ENCODE assay signal across 9 cellular contexts in genomic region chr12:53071591-53072551, GRCh38. TPM values are rescaled to one million over a fixed set of nuclear protein-coding genes. Genes with fewer than 3 reads are reported as not detected.
DNase-seq lines count a peak whose midpoint lies in the region; ATAC-seq and TF ChIP-seq lines count a peak whose summit lies in the region.
"Had no signal": no experiment of that assay in that cellular context is flagged by ENCODE, and none has a peak within 500 bp of the region (broad histone marks: within the 10 kb centered on the region; RNA-seq: fewer than 3 reads in every experiment).

No MANE protein-coding gene starts in this region.

- H3K4me1 Mint-ChIP-seq in effector memory CD8-positive, alpha-beta T cell (ENCODE audit: low read depth in 2 of 2), result peaks cover 31 to 47% of the 10 kb centered on the region in 2 donors
- H3K4me1 Mint-ChIP-seq in mesothelial cell of epicardium, result peaks cover 83% of the 10 kb centered on the region

- peaks cover 61% of the 10 kb centered on the region for H3K36me3 Mint-ChIP-seq in effector memory CD8-positive, alpha-beta T cell (ENCODE audit: insufficient read depth)
- H3K36me3 Mint-ChIP-seq in mesothelial cell of epicardium, result peaks cover 13% of the 10 kb centered on the region

- no peak for ATAC-seq in effector memory CD8-positive, alpha-beta T cell (replicated peaks)
- no peak for ATAC-seq in HG02973 (IDR thresholded peaks at IDR 0.05; ENCODE audit: unreplicated experiment)
- ATAC-seq in HG03460 (IDR thresholded peaks at IDR 0.05; ENCODE audit: unreplicated experiment), result no peak
- ATAC-seq in HG03196 (IDR thresholded peaks at IDR 0.05; ENCODE audit: unreplicated experiment), result no peak

- no peaks in the 10 kb centered on the region for H3K9me3 Mint-ChIP-seq in effector memory CD8-positive, alpha-beta T cell
- H3K9me3 Mint-ChIP-seq in mesothelial cell of epicardium, result no peaks in the 10 kb centered on the region
- H3K9me3 Mint-ChIP-seq: CD4-positive, alpha-beta memory T cell had no signal

- no peaks in the 10 kb centered on the region for H3K27me3 Mint-ChIP-seq in effector memory CD8-positive, alpha-beta T cell
- H3K27me3 Mint-ChIP-seq in mesothelial cell of epicardium (ENCODE audit: low read depth), result no peaks in the 10 kb centered on the region
- H3K27me3 Mint-ChIP-seq: CD4-positive, alpha-beta memory T cell had no signal

- TF ChIP-seq CTCF in mesothelial cell of epicardium (IDR thresholded peaks at IDR 0.05; ENCODE audit: unreplicated experiment), result no peak

- DNase-seq in activated effector memory CD4-positive, alpha-beta T cell treated with anti-CD3 and anti-CD28 coated beads, Interleukin-2, amount 50 U/mL, for 16 hours, result peak; percentile 36
- no peak for DNase-seq in activated effector memory CD4-positive, alpha-beta T cell treated with Interleukin-2 at 50 U/mL for 16 hours
- DNase-seq in effector memory CD8-positive, alpha-beta T cell, result no peak
- DNase-seq in mesothelial cell of epicardium (ENCODE audit: low spot score in 2 of 2, unreplicated experiment in 2 of 2), result no peak
- DNase-seq in ureter (ENCODE audit: low spot score), result peak; percentile 88
- DNase-seq: CD4-positive, alpha-beta memory T cell had no signal

- no peak overlapping the region for H3K4me3 Mint-ChIP-seq in effector memory CD8-positive, alpha-beta T cell
- H3K4me3 Mint-ChIP-seq in mesothelial cell of epicardium, result no peak overlapping the region
- H3K4me3 Mint-ChIP-seq: CD4-positive, alpha-beta memory T cell had no signal

- H3K27ac Mint-ChIP-seq in effector memory CD8-positive, alpha-beta T cell, result peak overlapping the region; percentile 74 to 75
- H3K27ac Mint-ChIP-seq in mesothelial cell of epicardium, result peak overlapping the region; percentile 93

RNA-seq across cellular contexts. Expression of gene SPRYD3, which starts 7.3 kb away (rescaled TPM):
- 20.2 to 20.9 TPM (median 20.6 TPM) in 3 replicates for total RNA-seq in mesothelial cell of epicardium
- 66.6 TPM for total RNA-seq in ureter

RNA-seq across cellular contexts. Expression of gene TNS2, which starts 22.0 kb away (rescaled TPM):
- total RNA-seq in mesothelial cell of epicardium (78.8 to 91.7 TPM (median 86.4 TPM) in 3 replicates), ureter (198 TPM)

RNA-seq across cellular contexts. Expression of gene IGFBP6, which starts 25.6 kb away (rescaled TPM):
- total RNA-seq in mesothelial cell of epicardium (70.3 to 77.2 TPM (median 75.6 TPM) in 3 replicates), ureter (133 TPM)

RNA-seq across cellular contexts. Expression of gene SOAT2, which starts 31.4 kb away (rescaled TPM):
- 0.13 to 0.40 TPM (median 0.20 TPM) in 3 replicates for total RNA-seq in mesothelial cell of epicardium
- 0.18 TPM for total RNA-seq in ureter

Comparison
In these comparisons a context has a peak if more than half of its experiments do, and no peak if none do; other contexts are left out.
1. DNase-seq: peak in activated effector memory CD4-positive, alpha-beta T cell treated with anti-CD3 and anti-CD28 coated beads, Interleukin-2, amount 50 U/mL, for 16 hours (single experiment) and ureter (single experiment); none in activated effector memory CD4-positive, alpha-beta T cell treated with Interleukin-2 at 50 U/mL for 16 hours (single experiment), effector memory CD8-positive, alpha-beta T cell (0 of 3) and mesothelial cell of epicardium (0 of 2).